8 cellular contexts compared by ENCODE assay signal in the genomic region with DNA sequence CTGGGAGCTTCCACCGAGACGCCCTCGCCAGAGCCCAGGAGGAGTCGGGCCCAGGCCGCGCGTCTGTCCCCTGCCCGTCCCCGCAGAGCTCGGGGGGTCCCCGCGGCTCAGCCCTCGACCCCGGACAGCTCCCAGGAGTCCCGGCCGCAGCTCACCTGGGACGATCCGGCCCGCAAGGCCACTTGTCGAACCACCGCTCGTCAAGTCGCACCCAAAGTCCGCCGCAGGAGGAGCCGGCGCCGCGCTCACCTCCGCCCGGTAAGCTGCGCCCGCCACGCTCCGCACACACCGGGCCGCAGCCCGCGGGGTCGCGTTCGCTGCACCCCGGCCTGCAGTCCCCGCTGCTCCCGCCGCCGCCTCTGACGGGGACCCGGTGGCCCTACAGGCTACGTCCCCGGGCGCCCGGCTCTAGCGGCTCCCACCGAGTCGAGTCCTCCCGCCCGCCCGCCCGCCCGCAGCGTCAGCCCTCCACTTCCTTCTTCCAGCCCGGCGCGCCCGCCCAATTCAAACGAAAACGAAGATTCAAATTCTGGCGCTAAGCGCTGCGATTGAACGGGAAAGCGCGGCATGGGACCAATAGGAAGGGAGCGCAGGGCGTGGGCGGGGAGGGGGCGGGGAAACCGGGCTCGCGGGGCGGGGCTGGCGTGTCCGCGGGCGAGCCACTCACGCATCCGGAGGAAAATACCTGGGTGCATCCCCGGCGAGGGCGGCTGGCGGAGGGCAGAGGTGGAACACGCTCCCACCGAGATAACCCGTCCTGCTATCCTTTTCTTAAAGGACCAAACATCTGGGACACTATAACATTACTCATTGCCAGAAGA. TPM values are rescaled to one million over a fixed set of nuclear protein-coding genes. Genes with fewer than 3 reads are reported as not detected.
DNase-seq lines count a peak whose midpoint lies in the region; ATAC-seq and TF ChIP-seq lines count a peak whose summit lies in the region.

A gene with protein sequence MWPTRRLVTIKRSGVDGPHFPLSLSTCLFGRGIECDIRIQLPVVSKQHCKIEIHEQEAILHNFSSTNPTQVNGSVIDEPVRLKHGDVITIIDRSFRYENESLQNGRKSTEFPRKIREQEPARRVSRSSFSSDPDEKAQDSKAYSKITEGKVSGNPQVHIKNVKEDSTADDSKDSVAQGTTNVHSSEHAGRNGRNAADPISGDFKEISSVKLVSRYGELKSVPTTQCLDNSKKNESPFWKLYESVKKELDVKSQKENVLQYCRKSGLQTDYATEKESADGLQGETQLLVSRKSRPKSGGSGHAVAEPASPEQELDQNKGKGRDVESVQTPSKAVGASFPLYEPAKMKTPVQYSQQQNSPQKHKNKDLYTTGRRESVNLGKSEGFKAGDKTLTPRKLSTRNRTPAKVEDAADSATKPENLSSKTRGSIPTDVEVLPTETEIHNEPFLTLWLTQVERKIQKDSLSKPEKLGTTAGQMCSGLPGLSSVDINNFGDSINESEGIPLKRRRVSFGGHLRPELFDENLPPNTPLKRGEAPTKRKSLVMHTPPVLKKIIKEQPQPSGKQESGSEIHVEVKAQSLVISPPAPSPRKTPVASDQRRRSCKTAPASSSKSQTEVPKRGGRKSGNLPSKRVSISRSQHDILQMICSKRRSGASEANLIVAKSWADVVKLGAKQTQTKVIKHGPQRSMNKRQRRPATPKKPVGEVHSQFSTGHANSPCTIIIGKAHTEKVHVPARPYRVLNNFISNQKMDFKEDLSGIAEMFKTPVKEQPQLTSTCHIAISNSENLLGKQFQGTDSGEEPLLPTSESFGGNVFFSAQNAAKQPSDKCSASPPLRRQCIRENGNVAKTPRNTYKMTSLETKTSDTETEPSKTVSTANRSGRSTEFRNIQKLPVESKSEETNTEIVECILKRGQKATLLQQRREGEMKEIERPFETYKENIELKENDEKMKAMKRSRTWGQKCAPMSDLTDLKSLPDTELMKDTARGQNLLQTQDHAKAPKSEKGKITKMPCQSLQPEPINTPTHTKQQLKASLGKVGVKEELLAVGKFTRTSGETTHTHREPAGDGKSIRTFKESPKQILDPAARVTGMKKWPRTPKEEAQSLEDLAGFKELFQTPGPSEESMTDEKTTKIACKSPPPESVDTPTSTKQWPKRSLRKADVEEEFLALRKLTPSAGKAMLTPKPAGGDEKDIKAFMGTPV (N-terminal part only) (minus strand): TSS at position 480 of the 821 bp plus-strand sequence. CDS start 756 bp downstream, outside the sequence.

- H3K4me1 ChIP-seq in RWPE2 (ENCODE audit: insufficient read depth, poor library complexity, severe bottlenecking): peaks cover 25% of the 10 kb centered on the region

- DNase-seq in EL (peak; percentile 94), GOT3 (lab: John Stamatoyannopoulos, UW) (peak; percentile 36), Kasumi-1 (lab: John Stamatoyannopoulos, UW) (peak; percentile 95 to 98), RWPE2 (ENCODE audit: low spot score) (peak; percentile 89), fibroblast of the conjunctiva (ENCODE audit: low read depth) (peak; percentile 71), nephron progenitor cell (peak; percentile 89)
- peak; percentile 92 for DNase-seq in stimulated activated naive CD8-positive, alpha-beta T cell treated with anti-CD3 and anti-CD28 coated beads, Interleukin-15, Interleukin-2, amounts not matched to agents 100 U/mL and 50 U/mL, for 24 hours

- peaks cover 10% of the 10 kb centered on the region for H3K4me1 Mint-ChIP-seq in activated T-helper 17 cell treated with anti-CD3 and anti-CD28 coated beads, Interleukin-2, amount 50 U/mL, for 72 hours
- H3K4me1 Mint-ChIP-seq in nephron progenitor cell: peaks cover 50% of the 10 kb centered on the region

- peak within 1 kb of the TSS; percentile 74 for H3K27ac ChIP-seq in RWPE2 (ENCODE audit: poor library complexity, severe bottlenecking)

- peak; percentile 79 for ATAC-seq in RWPE2 (ENCODE audit: low read depth)
- peak; percentile 94 for ATAC-seq in activated T-helper 17 cell treated with anti-CD3 and anti-CD28 coated beads, Interleukin-2, amount 50 U/mL, for 72 hours (replicated peaks)
- ATAC-seq in stimulated activated naive CD8-positive, alpha-beta T cell treated with anti-CD3 and anti-CD28 coated beads, Interleukin-15, Interleukin-2, amounts not matched to agents 100 U/mL and 50 U/mL, for 24 hours: peak; percentile 88

- peaks cover 42% of the 10 kb centered on the region for H3K36me3 Mint-ChIP-seq in activated T-helper 17 cell treated with anti-CD3 and anti-CD28 coated beads, Interleukin-2, amount 50 U/mL, for 72 hours (ENCODE audit: low read depth)
- H3K36me3 Mint-ChIP-seq in nephron progenitor cell (ENCODE audit: low read depth): peaks cover 29% of the 10 kb centered on the region

- TF ChIP-seq CTCF in RWPE2 (IDR thresholded peaks at IDR 0.05; ENCODE audit: poor library complexity, severe bottlenecking) (no peak), nephron progenitor cell (IDR thresholded peaks at IDR 0.05) (no peak)

- no peaks in the 10 kb centered on the region for H3K27me3 ChIP-seq in RWPE2 (ENCODE audit: insufficient read depth, poor library complexity, severe bottlenecking)

- H3K4me3 Mint-ChIP-seq in activated T-helper 17 cell treated with anti-CD3 and anti-CD28 coated beads, Interleukin-2, amount 50 U/mL, for 72 hours: peak within 1 kb of the TSS; percentile 88
- H3K4me3 Mint-ChIP-seq in nephron progenitor cell: peak within 1 kb of the TSS; percentile 95

- H3K27ac Mint-ChIP-seq in activated T-helper 17 cell treated with anti-CD3 and anti-CD28 coated beads, Interleukin-2, amount 50 U/mL, for 72 hours: peak within 1 kb of the TSS; percentile 87
- no peak within 1 kb of the TSS for H3K27ac Mint-ChIP-seq in nephron progenitor cell

- H3K27me3 Mint-ChIP-seq in activated T-helper 17 cell treated with anti-CD3 and anti-CD28 coated beads, Interleukin-2, amount 50 U/mL, for 72 hours: peaks cover 5% of the 10 kb centered on the region
- H3K27me3 Mint-ChIP-seq in nephron progenitor cell (ENCODE audit: low read depth, poor library complexity): peaks cover 5% of the 10 kb centered on the region

- no peaks in the 10 kb centered on the region for H3K9me3 Mint-ChIP-seq in activated T-helper 17 cell treated with anti-CD3 and anti-CD28 coated beads, Interleukin-2, amount 50 U/mL, for 72 hours
- peaks cover 4% of the 10 kb centered on the region for H3K9me3 Mint-ChIP-seq in nephron progenitor cell

- H3K36me3 ChIP-seq in RWPE2 (ENCODE audit: low read depth): peaks cover 41% of the 10 kb centered on the region

- H3K4me3 ChIP-seq in RWPE2 (ENCODE audit: severe bottlenecking): peak within 1 kb of the TSS; percentile 98

- H3K9me3 ChIP-seq in RWPE2 (ENCODE audit: severe bottlenecking): no peaks in the 10 kb centered on the region

RNA-seq across cellular contexts. Expression of the gene that starts here (rescaled TPM):
- total RNA-seq in activated T-helper 17 cell treated with anti-CD3 and anti-CD28 coated beads, Interleukin-2, amount 50 U/mL, for 72 hours: 100 to 1,000 TPM; 262 to 281 TPM

Comparison
In these comparisons a context has a peak if more than half of its experiments do, and no peak if none do; other contexts are left out.
1. Peak in every context shown above with its lines: DNase-seq, ATAC-seq, H3K4me3 ChIP-seq and H3K27ac ChIP-seq.
2. DNase-seq: peak in every context shown above with its lines; median percentile 96 in Kasumi-1; 94 in EL; 92 in stimulated activated naive CD8-positive, alpha-beta T cell treated with anti-CD3 and anti-CD28 coated beads, Interleukin-15, Interleukin-2, amounts not matched to agents 100 U/mL and 50 U/mL, for 24 hours; 89 in RWPE2; 89 in nephron progenitor cell; 71 in fibroblast of the conjunctiva; 36 in GOT3.